Comparison of ENCODE assay signal across 32 cellular contexts in genomic region chr6:18692920-18693319, GRCh38.
"Had no signal": no experiment of that assay in that cellular context is flagged by ENCODE, and none has a peak within 500 bp of the region (broad histone marks: within the 10 kb centered on the region; RNA-seq: fewer than 3 reads in every experiment).

No MANE protein-coding gene starts in this region.

- H3K9me3 ChIP-seq: esophagus squamous epithelium, gastroesophageal sphincter, heart right ventricle had no signal

- H3K4me1 ChIP-seq: esophagus squamous epithelium, gastroesophageal sphincter, heart right ventricle had no signal

- H3K27ac Mint-ChIP-seq: activated B cell treated with CpG ODN at 0.5 μM for 24 hours; activated CD8-positive, alpha-beta memory T cell treated with anti-CD3 and anti-CD28 coated beads, Interleukin-2, amount 10 ng/mL, durations not matched to agents 7 days and 5 days; activated CD8-positive, alpha-beta T cell treated with anti-CD3 and anti-CD28 coated beads for 36 hours; activated naive CD4-positive, alpha-beta T cell treated with anti-CD3 and anti-CD28 coated beads for 36 hours; activated naive CD4-positive, alpha-beta T cell treated with anti-CD3 and anti-CD28 coated beads, Interleukin-2, amount 50 U/mL, for 72 hours; activated T-helper 1 cell treated with anti-CD3 and anti-CD28 coated beads, Interleukin-12 subunit alpha, Interleukin-12 subunit beta, Interleukin-2, Interleukin-4 antibody, amounts not matched to agents 30 ng/mL and 10 ng/mL and 1 ng/mL, durations not matched to agents 14 hours and 24 hours and 36 hours; activated T-helper 2 cell treated with anti-CD3 and anti-CD28 coated beads, Interferon-gamma antibody, Interleukin-2, Interleukin-4, amounts not matched to agents 10 μg/mL and 5 μg/mL and 100 μg/mL, durations not matched to agents 14 hours and 24 hours and 36 hours; effector memory CD8-positive, alpha-beta T cell; T-helper 17 cell; T-helper 2 cell treated with Interferon-gamma antibody and Interleukin-4, amounts not matched to agents 5 μg/mL and 100 μg/mL, for 36 hours had no signal

- H3K4me1 Mint-ChIP-seq: activated B cell treated with CpG ODN at 0.5 μM for 24 hours; activated CD8-positive, alpha-beta memory T cell treated with anti-CD3 and anti-CD28 coated beads, Interleukin-2, amount 10 ng/mL, durations not matched to agents 7 days and 5 days; T-helper 17 cell had no signal

- DNase-seq: activated B cell treated with CpG ODN at 0.5 μM for 24 hours; activated CD4-positive, alpha-beta T cell treated with anti-CD3 and anti-CD28 coated beads for 48 hours; activated CD4-positive, alpha-beta T cell treated with anti-CD3 and anti-CD28 coated beads, Interleukin-2, amount 50 U/mL, for 1 hour; activated CD4-positive, alpha-beta T cell treated with anti-CD3 and anti-CD28 coated beads, Interleukin-2, amount 50 U/mL, for 48 hours; activated CD8-positive, alpha-beta memory T cell treated with anti-CD3 and anti-CD28 coated beads, Interleukin-2, amount 10 ng/mL, durations not matched to agents 7 days and 5 days; activated CD8-positive, alpha-beta memory T cell treated with anti-CD3 and anti-CD28 coated beads, Interleukin-2, amount 50 U/mL, for 4 hours; activated CD8-positive, alpha-beta T cell treated with anti-CD3 and anti-CD28 coated beads for 36 hours; activated effector memory CD4-positive, alpha-beta T cell treated with anti-CD3 and anti-CD28 coated beads, Interleukin-2, amount 50 U/mL, for 16 hours; activated naive CD4-positive, alpha-beta T cell treated with anti-CD3 and anti-CD28 coated beads for 36 hours; activated T-cell treated with anti-CD3 and anti-CD28 coated beads, Interleukin-2, amount 50 U/mL, for 1 hour; activated T-cell treated with anti-CD3 and anti-CD28 coated beads, Interleukin-2, amount 50 U/mL, for 48 hours; amniotic stem cell; anterior cingulate cortex; caudate nucleus; cortex of kidney; dermis blood vessel endothelial cell; effector CD4-positive, alpha-beta T cell; effector memory CD8-positive, alpha-beta T cell; erythroblast; esophagus squamous epithelium; foreskin melanocyte; heart right ventricle; T-helper 1 cell; T-helper 17 cell; T1000; WERI-Rb-1 had no signal

- H3K36me3 ChIP-seq: esophagus squamous epithelium, gastroesophageal sphincter, heart right ventricle, WERI-Rb-1 had no signal

- H3K27me3 ChIP-seq: esophagus squamous epithelium, gastroesophageal sphincter, heart right ventricle had no signal

- H3K4me3 ChIP-seq: esophagus squamous epithelium, gastroesophageal sphincter, heart right ventricle had no signal

- H3K9me3 Mint-ChIP-seq: activated B cell treated with CpG ODN at 0.5 μM for 24 hours; activated CD8-positive, alpha-beta T cell treated with anti-CD3 and anti-CD28 coated beads for 36 hours; activated naive CD4-positive, alpha-beta T cell treated with anti-CD3 and anti-CD28 coated beads for 36 hours; activated naive CD4-positive, alpha-beta T cell treated with anti-CD3 and anti-CD28 coated beads, Interleukin-2, amount 50 U/mL, for 72 hours; activated T-helper 1 cell treated with anti-CD3 and anti-CD28 coated beads, Interleukin-12 subunit alpha, Interleukin-12 subunit beta, Interleukin-2, Interleukin-4 antibody, amounts not matched to agents 30 ng/mL and 10 ng/mL and 1 ng/mL, durations not matched to agents 14 hours and 24 hours and 36 hours; activated T-helper 2 cell treated with anti-CD3 and anti-CD28 coated beads, Interferon-gamma antibody, Interleukin-2, Interleukin-4, amounts not matched to agents 10 μg/mL and 5 μg/mL and 100 μg/mL, durations not matched to agents 14 hours and 24 hours and 36 hours; T-helper 2 cell treated with Interferon-gamma antibody and Interleukin-4, amounts not matched to agents 5 μg/mL and 100 μg/mL, for 36 hours had no signal

- ATAC-seq: activated CD4-positive, CD25-positive, alpha-beta regulatory T cell treated with anti-CD3 and anti-CD28 coated beads, Interleukin-2, amount 50 U/mL, for 24 hours; activated CD8-positive, alpha-beta memory T cell treated with anti-CD3 and anti-CD28 coated beads, Interleukin-2, amount 10 ng/mL, durations not matched to agents 7 days and 5 days; activated CD8-positive, alpha-beta T cell treated with anti-CD3 and anti-CD28 coated beads for 36 hours; activated naive CD4-positive, alpha-beta T cell treated with anti-CD3 and anti-CD28 coated beads, Interleukin-2, amount 50 U/mL, for 72 hours; effector memory CD8-positive, alpha-beta T cell; gastroesophageal sphincter; heart right ventricle; T-helper 17 cell had no signal

- H3K36me3 Mint-ChIP-seq: activated CD8-positive, alpha-beta memory T cell treated with anti-CD3 and anti-CD28 coated beads, Interleukin-2, amount 10 ng/mL, durations not matched to agents 7 days and 5 days; activated naive CD4-positive, alpha-beta T cell treated with anti-CD3 and anti-CD28 coated beads, Interleukin-2, amount 50 U/mL, for 72 hours had no signal

- H3K4me3 Mint-ChIP-seq: activated B cell treated with CpG ODN at 0.5 μM for 24 hours; activated CD8-positive, alpha-beta memory T cell treated with anti-CD3 and anti-CD28 coated beads, Interleukin-2, amount 10 ng/mL, durations not matched to agents 7 days and 5 days; activated CD8-positive, alpha-beta T cell treated with anti-CD3 and anti-CD28 coated beads for 36 hours; activated naive CD4-positive, alpha-beta T cell treated with anti-CD3 and anti-CD28 coated beads for 36 hours; activated T-helper 1 cell treated with anti-CD3 and anti-CD28 coated beads, Interleukin-12 subunit alpha, Interleukin-12 subunit beta, Interleukin-2, Interleukin-4 antibody, amounts not matched to agents 30 ng/mL and 10 ng/mL and 1 ng/mL, durations not matched to agents 14 hours and 24 hours and 36 hours; effector memory CD8-positive, alpha-beta T cell; T-helper 17 cell; T-helper 2 cell treated with Interferon-gamma antibody and Interleukin-4, amounts not matched to agents 5 μg/mL and 100 μg/mL, for 36 hours had no signal

- H3K27me3 Mint-ChIP-seq: activated B cell treated with CpG ODN at 0.5 μM for 24 hours; activated CD8-positive, alpha-beta memory T cell treated with anti-CD3 and anti-CD28 coated beads, Interleukin-2, amount 10 ng/mL, durations not matched to agents 7 days and 5 days; activated CD8-positive, alpha-beta T cell treated with anti-CD3 and anti-CD28 coated beads for 36 hours; effector memory CD8-positive, alpha-beta T cell had no signal
